20 cellular contexts compared by ENCODE assay signal in genomic region chr2:182918961-182919360, GRCh38. TPM values are rescaled to one million over a fixed set of nuclear protein-coding genes. Genes with fewer than 3 reads are reported as not detected.
"Had no signal": no experiment of that assay in that cellular context is flagged by ENCODE, and none has a peak within 500 bp of the region (broad histone marks: within the 10 kb centered on the region; RNA-seq: fewer than 3 reads in every experiment).

No MANE protein-coding gene starts in this region.

- ATAC-seq: effector memory CD8-positive, alpha-beta T cell; foreskin keratinocyte; naive thymus-derived CD4-positive, alpha-beta T cell; psoas muscle; stimulated activated naive CD8-positive, alpha-beta T cell treated with anti-CD3 and anti-CD28 coated beads, Interleukin-15, Interleukin-2, amounts not matched to agents 100 U/mL and 50 U/mL, for 24 hours had no signal

- DNase-seq: effector memory CD8-positive, alpha-beta T cell; foreskin keratinocyte; head of caudate nucleus; hippocampal formation; kidney glomerular epithelial cell; naive thymus-derived CD4-positive, alpha-beta T cell; psoas muscle; small intestine; stimulated activated CD4-positive, alpha-beta T cell treated with anti-CD3 and anti-CD28 coated beads, Interleukin-12 subunit alpha, Interleukin-12 subunit beta, amount 100 ng/mL, for 4 hours; stimulated activated CD4-positive, alpha-beta T cell treated with anti-CD3 and anti-CD28 coated beads, Interleukin-2, amount 100 ng/mL, for 48 hours; stimulated activated naive CD8-positive, alpha-beta T cell treated with anti-CD3 and anti-CD28 coated beads, Interleukin-15, Interleukin-2, amounts not matched to agents 100 U/mL and 50 U/mL, for 24 hours; tibial artery; upper lobe of left lung; uterus had no signal

- H3K9me3 Mint-ChIP-seq: dendritic cell treated with granulocyte-macrophage colony-stimulating factor and Interleukin-4, amounts not matched to agents 40 ng/mL and 50 ng/mL, for 4 days; effector memory CD8-positive, alpha-beta T cell; naive thymus-derived CD4-positive, alpha-beta T cell had no signal

- H3K27me3 ChIP-seq: foreskin keratinocyte, neutrophil, suprapubic skin, tibial artery, upper lobe of left lung, uterus had no signal

- H3K4me3 Mint-ChIP-seq: dendritic cell treated with granulocyte-macrophage colony-stimulating factor and Interleukin-4, amounts not matched to agents 40 ng/mL and 50 ng/mL, for 4 days; effector memory CD8-positive, alpha-beta T cell; naive thymus-derived CD4-positive, alpha-beta T cell had no signal

- H3K9me3 ChIP-seq: neutrophil, psoas muscle, suprapubic skin, tibial artery, upper lobe of left lung, uterus had no signal

- H3K4me3 ChIP-seq: psoas muscle, suprapubic skin, tibial artery, upper lobe of left lung, uterus had no signal

- FAIRE-seq: colon, islet of Langerhans, small intestine had no signal

- H3K27ac ChIP-seq: foreskin keratinocyte, neutrophil, psoas muscle, suprapubic skin, tibial artery, upper lobe of left lung, uterus had no signal

- H3K4me1 ChIP-seq: suprapubic skin, upper lobe of left lung, uterus had no signal

- H3K27ac Mint-ChIP-seq: dendritic cell treated with granulocyte-macrophage colony-stimulating factor and Interleukin-4, amounts not matched to agents 40 ng/mL and 50 ng/mL, for 4 days; effector memory CD8-positive, alpha-beta T cell; naive thymus-derived CD4-positive, alpha-beta T cell had no signal

- H3K36me3 ChIP-seq: neutrophil, uterus had no signal

- H3K27me3 Mint-ChIP-seq: dendritic cell treated with granulocyte-macrophage colony-stimulating factor and Interleukin-4, amounts not matched to agents 40 ng/mL and 50 ng/mL, for 4 days; effector memory CD8-positive, alpha-beta T cell; naive thymus-derived CD4-positive, alpha-beta T cell had no signal

RNA-seq across cellular contexts. Expression of gene FRZB, which starts 52.5 kb away (rescaled TPM):
- total RNA-seq: epithelial cell of proximal tubule; foreskin keratinocyte; naive thymus-derived CD4-positive, alpha-beta T cell had no signal
- polyA plus RNA-seq: foreskin keratinocyte; naive thymus-derived CD4-positive, alpha-beta T cell had no signal
